21 cellular contexts compared by ENCODE assay signal in genomic region chr14:50377671-50378070, GRCh38. TPM values are rescaled to one million over a fixed set of nuclear protein-coding genes. Genes with fewer than 3 reads are reported as not detected.
DNase-seq lines count a peak whose midpoint lies in the region; ATAC-seq and TF ChIP-seq lines count a peak whose summit lies in the region.
"Had no signal": no experiment of that assay in that cellular context is flagged by ENCODE, and none has a peak within 500 bp of the region (broad histone marks: within the 10 kb centered on the region; RNA-seq: fewer than 3 reads in every experiment).

No MANE protein-coding gene starts in this region.

- TF ChIP-seq POLR2A in adrenal gland (IDR thresholded peaks at IDR 0.05) (no peak), body of pancreas (IDR thresholded peaks at IDR 0.05) (no peak), upper lobe of left lung (IDR thresholded peaks at IDR 0.05) (no peak)

- H3K9ac ChIP-seq in MM.1S (ENCODE audit: low read length) (no peak overlapping the region), neuronal stem cell (ENCODE audit: low read depth, low read length, poor library complexity) (no peak overlapping the region)

- DNase-seq in adrenal gland (peak in 4 of 7 donors; percentile 29 to 54 (median 49)), body of pancreas (no peak), neural crest cell (ENCODE audit: low read depth, low spot score) (no peak), upper lobe of left lung (no peak), MM.1S (no peak), neuronal stem cell (ENCODE audit: low spot score) (no peak), aorta (no peak)
- DNase-seq: ACHN; BE2C; C1 segment of cervical spinal cord; Caco-2; CD4-positive, CD25-positive, alpha-beta regulatory T cell; DMS153; DMS79; GDM1; GOT3; H7; HFFc6; IMR-90 had no signal

- H3K79me2 ChIP-seq in MM.1S (ENCODE audit: low read length) = no peaks in the 10 kb centered on the region

- H3K9me3 ChIP-seq in adrenal gland (replicated peaks in 1 of 3) (no peaks in the 10 kb centered on the region), body of pancreas (no peaks in the 10 kb centered on the region), upper lobe of left lung (no peaks in the 10 kb centered on the region), MM.1S (replicated peaks; ENCODE audit: insufficient read depth, low read length) (no peaks in the 10 kb centered on the region), neuronal stem cell (replicated peaks in 1 of 2; ENCODE audit: control insufficient read depth in 2 of 2, insufficient read depth in 1 of 2, low read depth in 1 of 2, low read length in 2 of 2) (no peaks in the 10 kb centered on the region), aorta (ENCODE audit: control insufficient read depth, low read length) (no peaks in the 10 kb centered on the region)
- H3K9me3 ChIP-seq: BE2C, Caco-2 had no signal

- no peaks in the 10 kb centered on the region for H3K79me1 ChIP-seq in neuronal stem cell (ENCODE audit: low read depth, low read length)

- no peak overlapping the region for H4K91ac ChIP-seq in neuronal stem cell (ENCODE audit: low read depth, low read length, poor library complexity)

- no peaks in the 10 kb centered on the region for H3K4me1 Mint-ChIP-seq in neural crest cell
- H3K4me1 Mint-ChIP-seq: CD4-positive, CD25-positive, alpha-beta regulatory T cell had no signal

- no peak overlapping the region for H3K23ac ChIP-seq in neuronal stem cell (ENCODE audit: low read depth, low read length, poor library complexity)

- no peak overlapping the region for H2AFZ ChIP-seq in MM.1S (ENCODE audit: low read length)
- no peak overlapping the region for H2AFZ ChIP-seq in neuronal stem cell (ENCODE audit: low read length)

- H3K27ac ChIP-seq in adrenal gland (peak overlapping the region in 1 of 5 donors; percentile 46), body of pancreas (no peak overlapping the region), upper lobe of left lung (no peak overlapping the region), MM.1S (ENCODE audit: low read length) (no peak overlapping the region), neuronal stem cell (replicated peaks; ENCODE audit: low read length) (no peak overlapping the region), aorta (ENCODE audit: low read depth in 1 of 2, low read length in 2 of 2) (no peak overlapping the region)

- TF ChIP-seq EP300 in upper lobe of left lung (IDR thresholded peaks at IDR 0.05) = no peak

- intact Hi-C loops in adrenal gland (cut with DNase I) = no loop called here
- intact Hi-C loops in body of pancreas (cut with DNase I) = no loop called here
- intact Hi-C loops in aorta (cut with DNase I) = no loop called here

- H3K27me3 Mint-ChIP-seq in neural crest cell (ENCODE audit: low read depth) = no peaks in the 10 kb centered on the region
- H3K27me3 Mint-ChIP-seq: CD4-positive, CD25-positive, alpha-beta regulatory T cell had no signal

- ATAC-seq in body of pancreas (peak; percentile 42), upper lobe of left lung (ENCODE audit: low FRiP score in 2 of 2) (peak; percentile 29 to 31), HG03439 (IDR thresholded peaks at IDR 0.05; ENCODE audit: unreplicated experiment) (no peak), aorta (ENCODE audit: low FRiP score) (no peak)
- ATAC-seq: HCT116 had no signal

- H3K4me3 ChIP-seq in adrenal gland (no peak overlapping the region), body of pancreas (no peak overlapping the region), upper lobe of left lung (no peak overlapping the region), MM.1S (ENCODE audit: low read length) (no peak overlapping the region), neuronal stem cell (ENCODE audit: low read length in 2 of 2) (no peak overlapping the region), aorta (ENCODE audit: low read length in 2 of 2) (no peak overlapping the region)

- H3K4me1 ChIP-seq in adrenal gland (replicated peaks in 1 of 2) (peaks cover 7 to 11% of the 10 kb centered on the region in 2 donors), body of pancreas (peaks cover 17% of the 10 kb centered on the region), upper lobe of left lung (no peaks in the 10 kb centered on the region), MM.1S (ENCODE audit: low read length) (no peaks in the 10 kb centered on the region), neuronal stem cell (ENCODE audit: control insufficient read depth in 2 of 2, insufficient read depth in 1 of 2, low read depth in 1 of 2, low read length in 2 of 2) (peaks cover 0 to 10% of the 10 kb centered on the region in 2 donors), aorta (ENCODE audit: control insufficient read depth in 1 of 2, insufficient read depth in 2 of 2, low read length in 2 of 2) (no peaks in the 10 kb centered on the region)
- H3K4me1 ChIP-seq: BE2C had no signal

- H3K27ac Mint-ChIP-seq in neural crest cell (ENCODE audit: unreplicated experiment) = peak overlapping the region; percentile 65
- H3K27ac Mint-ChIP-seq: HFFc6 had no signal

- H4K20me1 ChIP-seq in MM.1S (ENCODE audit: insufficient read depth, low read length) = no peaks in the 10 kb centered on the region

- H3K4me3 Mint-ChIP-seq in neural crest cell = no peak overlapping the region
- H3K4me3 Mint-ChIP-seq: CD4-positive, CD25-positive, alpha-beta regulatory T cell; HFFc6 had no signal

- H3K18ac ChIP-seq in neuronal stem cell (ENCODE audit: low read length) = no peak overlapping the region

- no peak overlapping the region for H2BK15ac ChIP-seq in neuronal stem cell (ENCODE audit: low read length)

- no peak overlapping the region for H3K14ac ChIP-seq in neuronal stem cell (ENCODE audit: low read length)

- H2BK120ac ChIP-seq in neuronal stem cell (ENCODE audit: low read depth, low read length) = no peak overlapping the region

- H3K4ac ChIP-seq in neuronal stem cell (ENCODE audit: low read length) = no peak overlapping the region

- 26 to 29% (median 28%) methylated on average over 3 of the region's 3 CpGs for WGBS in adrenal gland, 4 donors
- 42 to 57% methylated on average over 3 of the region's 3 CpGs for WGBS in body of pancreas, 2 donors
- WGBS in upper lobe of left lung, 2 donors = 77 to 81% methylated on average over 3 of the region's 3 CpGs
- WGBS in neuronal stem cell (ENCODE audit: extremely low coverage in 2 of 2, insufficient read length in 2 of 2, insufficient replicate concordance in 1 of 2), 2 donors = no CpG with 5 or more reads among the region's 3 CpGs
- 79 to 88% methylated on average over 3 of the region's 3 CpGs for WGBS in aorta, 2 donors

- no peaks in the 10 kb centered on the region for H3K9me2 ChIP-seq in MM.1S (replicated peaks; ENCODE audit: insufficient read depth, low read length)

- no peaks in the 10 kb centered on the region for H3K9me3 Mint-ChIP-seq in neural crest cell
- H3K9me3 Mint-ChIP-seq: HFFc6 had no signal

- H2AK5ac ChIP-seq in neuronal stem cell (ENCODE audit: low read depth, low read length) = no peak overlapping the region

- no peak overlapping the region for H3K4me2 ChIP-seq in MM.1S (ENCODE audit: low read depth, low read length)
- no peak overlapping the region for H3K4me2 ChIP-seq in neuronal stem cell (ENCODE audit: insufficient read depth, low read length, poor library complexity, severe bottlenecking)

- no peak overlapping the region for H4K8ac ChIP-seq in neuronal stem cell (ENCODE audit: low read depth, low read length)

- H3K36me3 ChIP-seq in adrenal gland (replicated peaks in 1 of 2) = no peaks in the 10 kb centered on the region
- H3K36me3 ChIP-seq in body of pancreas (replicated peaks in 1 of 2; ENCODE audit: insufficient read depth in 1 of 2, low read depth in 2 of 2) = no peaks in the 10 kb centered on the region
- H3K36me3 ChIP-seq in upper lobe of left lung = peaks cover 0 to 4% (median 0%) of the 10 kb centered on the region in 4 donors
- H3K36me3 ChIP-seq in MM.1S (replicated peaks; ENCODE audit: insufficient read depth, low read length) = no peaks in the 10 kb centered on the region
- H3K36me3 ChIP-seq in neuronal stem cell (replicated peaks in 1 of 2; ENCODE audit: control insufficient read depth in 2 of 2, insufficient read depth in 2 of 2, low read length in 2 of 2) = no peaks in the 10 kb centered on the region
- H3K36me3 ChIP-seq in aorta (ENCODE audit: control insufficient read depth in 1 of 2, insufficient read depth in 2 of 2, low read length in 1 of 2) = no peaks in the 10 kb centered on the region
- H3K36me3 ChIP-seq: BE2C had no signal

- H3K36me3 Mint-ChIP-seq in neural crest cell (ENCODE audit: low read depth) = peaks cover 2% of the 10 kb centered on the region
- H3K36me3 Mint-ChIP-seq: CD4-positive, CD25-positive, alpha-beta regulatory T cell had no signal

- no peaks in the 10 kb centered on the region for H3F3A ChIP-seq in MM.1S (ENCODE audit: insufficient read depth, low read length)

- no peak overlapping the region for H2BK12ac ChIP-seq in neuronal stem cell (ENCODE audit: low read length)

- TF ChIP-seq CTCF in adrenal gland (IDR thresholded peaks at IDR 0.05) (no peak), body of pancreas (IDR thresholded peaks at IDR 0.05) (no peak), neural crest cell (conservative IDR thresholded peaks at IDR 0.05) (no peak), upper lobe of left lung (IDR thresholded peaks at IDR 0.05) (no peak), MM.1S (IDR thresholded peaks at IDR 0.05; ENCODE audit: low read length) (no peak)

- H3K27me3 ChIP-seq in adrenal gland = no peaks in the 10 kb centered on the region
- H3K27me3 ChIP-seq in body of pancreas = no peaks in the 10 kb centered on the region
- H3K27me3 ChIP-seq in upper lobe of left lung = no peaks in the 10 kb centered on the region
- no peaks in the 10 kb centered on the region for H3K27me3 ChIP-seq in MM.1S (replicated peaks; ENCODE audit: insufficient read depth, low read length)
- no peaks in the 10 kb centered on the region for H3K27me3 ChIP-seq in neuronal stem cell (ENCODE audit: control insufficient read depth in 3 of 3, insufficient read depth in 3 of 3, low read depth in 1 of 3, low read length in 3 of 3)
- no peaks in the 10 kb centered on the region for H3K27me3 ChIP-seq in aorta (ENCODE audit: control insufficient read depth in 1 of 2, insufficient read depth in 2 of 2, low read length in 1 of 2)
- H3K27me3 ChIP-seq: BE2C had no signal

- no peak overlapping the region for H2BK5ac ChIP-seq in neuronal stem cell (ENCODE audit: low read length)

RNA-seq across cellular contexts. Expression of gene CDKL1, which starts 19.0 kb away (rescaled TPM):
- total RNA-seq in adrenal gland (10 to 100 TPM in 3 of 8 donors, 1 to 10 TPM in 5; 1.8 to 14.8 (median 7.6) TPM), body of pancreas (1 to 10 TPM; 6.2 to 7.3 TPM), neural crest cell (6.1 and 8.3 TPM in 2 replicates), upper lobe of left lung (10 to 100 TPM; 24.6 to 44.7 (median 30.1) TPM), aorta (1 to 10 TPM; 8.8 to 9.7 TPM)
- polyA plus RNA-seq in adrenal gland (1 to 10 TPM; 1.5 to 8.3 (median 3.1) TPM), aorta (1 to 10 TPM; 1.6 to 2.0 TPM)
- polyA plus RNA-seq in neuronal stem cell (2013, experiment 1 of 2) = 1.5 TPM
- 3.0 TPM for polyA plus RNA-seq in neuronal stem cell (2013, experiment 2 of 2)

Comparison
In these comparisons a context has a peak if more than half of its experiments do, and no peak if none do; other contexts are left out.
1. DNase-seq: peak in adrenal gland (4 of 7); none in body of pancreas (0 of 4), neural crest cell (single experiment), upper lobe of left lung (0 of 2), MM.1S (single experiment), neuronal stem cell (single experiment) and aorta (0 of 2).
2. ATAC-seq: peak in body of pancreas (single experiment) and upper lobe of left lung (2 of 2); none in HG03439 (single experiment) and aorta (single experiment).